Comparison of ENCODE assay signal across 13 cellular contexts in genomic region chr5:42514759-42515158, GRCh38.
DNase-seq lines count a peak whose midpoint lies in the region; ATAC-seq and TF ChIP-seq lines count a peak whose summit lies in the region.
"Had no signal": no experiment of that assay in that cellular context is flagged by ENCODE, and none has a peak within 500 bp of the region (broad histone marks: within the 10 kb centered on the region; RNA-seq: fewer than 3 reads in every experiment).

No MANE protein-coding gene starts in this region.

- 34% methylated on average over 2 of the region's 2 CpGs for WGBS in right lobe of liver (ENCODE audit: insufficient coverage, low coverage, low lambda C conversion rate, missing lambda C conversion rate)
- WGBS in spleen, 5 donors: 53 to 79% (median 59%) methylated on average over 2 of the region's 2 CpGs
- 76% methylated on average over 2 of the region's 2 CpGs for WGBS in smooth muscle cell (ENCODE audit: low lambda C conversion rate)

- H4K20me1 ChIP-seq in smooth muscle cell (ENCODE audit: low read depth): no peaks in the 10 kb centered on the region

- no TSS peak for BruUV-seq in Caco-2 (replicated peaks; lab: Mats Ljungman, UMichigan)

- H3K79me2 ChIP-seq in smooth muscle cell (ENCODE audit: low read depth): no peaks in the 10 kb centered on the region

- CTCF ChIA-PET in Caco-2 (lab: Charles Lee): interaction anchor here (0.7 to 1.4 kb wide), 8 partner anchors 69 to 394 kb away, joined by 3 to 9 read pairs (median 4); partner anchors contain the start of gene GHR

- H3K4me1 ChIP-seq in Caco-2 (peaks cover 20% of the 10 kb centered on the region; the same call in 1 of the 2 replicates), RWPE2 (ENCODE audit: insufficient read depth, poor library complexity, severe bottlenecking) (no peaks in the 10 kb centered on the region), right lobe of liver (peaks cover 0 to 43% (median 0%) of the 10 kb centered on the region in 4 donors), spleen (no peaks in the 10 kb centered on the region), smooth muscle cell (ENCODE audit: low read depth) (no peaks in the 10 kb centered on the region)

- no peak overlapping the region for H2AFZ ChIP-seq in smooth muscle cell (ENCODE audit: low read depth)

- ATAC-seq in RWPE2 (ENCODE audit: low read depth): peak; percentile 64
- ATAC-seq in right lobe of liver: peak; percentile 50 to 57 (median 55)
- ATAC-seq in GM21447 (IDR thresholded peaks at IDR 0.05; ENCODE audit: unreplicated experiment): no peak

- peaks cover 8% of the 10 kb centered on the region for H3K4me1 Mint-ChIP-seq in Caco-2 (ENCODE audit: low read depth, unreplicated experiment)
- H3K4me1 Mint-ChIP-seq: CD14-positive monocyte had no signal

- no peaks in the 10 kb centered on the region for H3K27me3 Mint-ChIP-seq in Caco-2 (ENCODE audit: insufficient read depth, unreplicated experiment)

- H3K27ac Mint-ChIP-seq in Caco-2 (ENCODE audit: unreplicated experiment): no peak overlapping the region
- H3K27ac Mint-ChIP-seq: activated naive CD8-positive, alpha-beta T cell treated with anti-CD3 and anti-CD28 coated beads for 36 hours; CD14-positive monocyte had no signal

- no peak overlapping the region for H3K9ac ChIP-seq in smooth muscle cell (ENCODE audit: low read depth)

- no peaks in the 10 kb centered on the region for H3K36me3 Mint-ChIP-seq in Caco-2 (ENCODE audit: insufficient read depth, unreplicated experiment)
- H3K36me3 Mint-ChIP-seq: activated naive CD8-positive, alpha-beta T cell treated with anti-CD3 and anti-CD28 coated beads for 36 hours; CD14-positive monocyte had no signal

- no peaks in the 10 kb centered on the region for H3F3A ChIP-seq in smooth muscle cell (ENCODE audit: low read depth)

- no peak for TF ChIP-seq POLR2A in right lobe of liver (IDR thresholded peaks at IDR 0.05)
- no peak for TF ChIP-seq POLR2A in spleen (IDR thresholded peaks at IDR 0.05)

- no peaks in the 10 kb centered on the region for H3K9me3 ChIP-seq in Caco-2
- no peaks in the 10 kb centered on the region for H3K9me3 ChIP-seq in RWPE2 (ENCODE audit: severe bottlenecking)
- no peaks in the 10 kb centered on the region for H3K9me3 ChIP-seq in right lobe of liver
- no peaks in the 10 kb centered on the region for H3K9me3 ChIP-seq in spleen
- H3K9me3 ChIP-seq in smooth muscle cell (replicated peaks; ENCODE audit: low read depth): no peaks in the 10 kb centered on the region

- no peaks in the 10 kb centered on the region for H3K36me3 ChIP-seq in Caco-2 (ENCODE audit: control insufficient read depth, insufficient read depth, low read length)
- no peaks in the 10 kb centered on the region for H3K36me3 ChIP-seq in RWPE2 (ENCODE audit: low read depth)
- H3K36me3 ChIP-seq in right lobe of liver: no peaks in the 10 kb centered on the region
- H3K36me3 ChIP-seq in spleen: no peaks in the 10 kb centered on the region
- H3K36me3 ChIP-seq in smooth muscle cell (ENCODE audit: low read depth): no peaks in the 10 kb centered on the region

- H3K27ac ChIP-seq in RWPE2 (ENCODE audit: poor library complexity, severe bottlenecking) (no peak overlapping the region), right lobe of liver (peak overlapping the region; percentile 41 to 88 (median 82)), spleen (no peak overlapping the region), smooth muscle cell (ENCODE audit: low read depth) (no peak overlapping the region)

- peak in 1 of 2 experiments; percentile 19 for DNase-seq in Caco-2
- peak; percentile 13 for DNase-seq in GM13977 (ENCODE audit: low spot score)
- no peak for DNase-seq in RWPE2 (ENCODE audit: low spot score)
- DNase-seq in right lobe of liver: no peak
- DNase-seq in spleen: no peak
- no peak for DNase-seq in smooth muscle cell (lab: John Stamatoyannopoulos, UW; ENCODE audit: unreplicated experiment)
- no peak for DNase-seq in foreskin fibroblast
- DNase-seq: activated CD8-positive, alpha-beta memory T cell treated with anti-CD3 and anti-CD28 coated beads, Interleukin-2, amount 50 U/mL, for 4 hours; activated naive CD8-positive, alpha-beta T cell treated with anti-CD3 and anti-CD28 coated beads for 36 hours; GOT3; NCI-H1694 treated with DMSO at 0.1 percent for 48 hours had no signal

- TF ChIP-seq CTCF in Caco-2 (IDR thresholded peaks at IDR 0.05; ENCODE audit: insufficient read depth in 1 of 2, low read depth in 1 of 2, low read length in 1 of 2, severe bottlenecking in 1 of 2, unreplicated experiment in 1 of 2) (peak; percentile 16 to 33), GM13977 (IDR thresholded peaks at IDR 0.05; ENCODE audit: extremely low read depth, insufficient read depth, missing control alignments) (peak; percentile 25), RWPE2 (IDR thresholded peaks at IDR 0.05; ENCODE audit: poor library complexity, severe bottlenecking) (peak; percentile 46), right lobe of liver (IDR thresholded peaks at IDR 0.05) (peak; percentile 10 to 46 (median 40)), spleen (IDR thresholded peaks at IDR 0.05 in 8 of 11, conservative IDR thresholded peaks at IDR 0.05 in 3 of 11) (no peak), smooth muscle cell (IDR thresholded peaks at IDR 0.05; ENCODE audit: borderline replicate concordance, insufficient read depth, poor library complexity, severe bottlenecking) (no peak), foreskin fibroblast (IDR thresholded peaks at IDR 0.05; ENCODE audit: low read depth, low read length) (no peak)

- in situ Hi-C loops in GM13977 (cut with MboI; ENCODE audit: low pct_unique_long_range_greater_than_20kb, low sequenced_read_pairs, unreplicated experiment): no loop called here

- H3K9me3 Mint-ChIP-seq in Caco-2 (ENCODE audit: unreplicated experiment): no peaks in the 10 kb centered on the region
- H3K9me3 Mint-ChIP-seq: activated naive CD8-positive, alpha-beta T cell treated with anti-CD3 and anti-CD28 coated beads for 36 hours had no signal

- H3K4me3 Mint-ChIP-seq in Caco-2 (ENCODE audit: unreplicated experiment): no peak overlapping the region
- H3K4me3 Mint-ChIP-seq: activated naive CD8-positive, alpha-beta T cell treated with anti-CD3 and anti-CD28 coated beads for 36 hours; CD14-positive monocyte had no signal

- POLR2A ChIA-PET in Caco-2 (lab: Charles Lee): no interaction called here

- intact Hi-C loops in Caco-2 (cut with micrococcal nuclease; ENCODE audit: unreplicated experiment): loop anchor here (1.0 to 5.0 kb wide), 5 partner anchors 58 to 375 kb away; partner anchors contain the start of gene GHR
- intact Hi-C loops in right lobe of liver (cut with DNase I): loop anchor here in 1 of 2 donors (5.0 kb wide), 1 partner anchor 43 kb away; no protein-coding TSS in a partner anchor
- intact Hi-C loops in spleen (cut with DNase I; ENCODE audit: low total_unique reads): no loop called here

- H3K4me3 ChIP-seq in Caco-2 (ENCODE audit: low read depth, low read length) (no peak overlapping the region), RWPE2 (ENCODE audit: severe bottlenecking) (no peak overlapping the region), right lobe of liver (no peak overlapping the region), spleen (no peak overlapping the region), smooth muscle cell (no peak overlapping the region), foreskin fibroblast (ENCODE audit: low read depth in 1 of 2, low read length in 2 of 2) (no peak overlapping the region)

- no peaks in the 10 kb centered on the region for H3K27me3 ChIP-seq in Caco-2 (replicated peaks; ENCODE audit: control insufficient read depth, insufficient read depth, low read length)
- H3K27me3 ChIP-seq in RWPE2 (ENCODE audit: insufficient read depth, poor library complexity, severe bottlenecking): peaks cover 5% of the 10 kb centered on the region
- H3K27me3 ChIP-seq in right lobe of liver: no peaks in the 10 kb centered on the region
- no peaks in the 10 kb centered on the region for H3K27me3 ChIP-seq in spleen (replicated peaks in 1 of 7)
- no peaks in the 10 kb centered on the region for H3K27me3 ChIP-seq in smooth muscle cell (ENCODE audit: low read depth)

- H3K4me2 ChIP-seq in smooth muscle cell: no peak overlapping the region

Comparison
In these comparisons a context has a peak if more than half of its experiments do, and no peak if none do; other contexts are left out.
1. CTCF ChIP-seq: peak in Caco-2 (2 of 2), GM13977 (single experiment), RWPE2 (single experiment) and right lobe of liver (4 of 4); none in spleen (0 of 11), smooth muscle cell (single experiment) and foreskin fibroblast (single experiment).
2. H3K27ac ChIP-seq: peak in right lobe of liver (3 of 3); none in RWPE2 (single experiment), spleen (0 of 8) and smooth muscle cell (single experiment).